Comparison of ENCODE assay signal across 8 cellular contexts in the genomic region with DNA sequence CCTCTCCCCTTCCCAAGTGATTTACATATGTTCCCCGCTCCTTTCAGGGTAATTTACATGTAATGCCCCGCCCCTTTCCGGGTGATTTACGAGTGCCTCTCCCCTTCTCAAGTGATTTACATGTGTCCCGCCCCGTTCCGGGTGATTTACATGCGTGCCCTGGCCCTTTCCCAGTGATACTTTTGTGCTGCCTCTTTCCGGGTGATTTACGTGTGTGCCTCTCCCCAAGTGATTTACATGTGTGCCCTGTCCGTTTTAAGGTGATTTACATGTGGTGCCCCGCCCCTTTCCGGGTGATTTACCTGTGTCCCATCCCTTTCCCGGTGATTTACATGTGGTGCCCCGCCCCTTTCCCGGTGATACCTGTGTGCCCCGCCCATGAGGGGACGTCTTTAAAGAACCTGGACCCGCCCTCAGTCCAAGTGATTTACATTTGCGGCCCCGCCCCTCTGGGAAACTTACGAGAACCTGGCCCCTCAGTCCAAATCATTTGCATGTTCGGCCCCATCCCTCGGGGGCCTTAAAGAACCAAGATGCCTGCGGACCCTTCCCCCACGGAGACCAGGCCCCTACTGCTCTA. TPM values are rescaled to one million over a fixed set of nuclear protein-coding genes. Genes with fewer than 3 reads are reported as not detected.
DNase-seq lines count a peak whose midpoint lies in the region; ATAC-seq, FAIRE-seq and TF ChIP-seq lines count a peak whose summit lies in the region.

No MANE protein-coding gene starts in this region.

- peaks cover 26% of the 10 kb centered on the region for H3K27me3 Mint-ChIP-seq in activated T-helper 1 cell treated with anti-CD3 and anti-CD28 coated beads, Interleukin-12 subunit alpha, Interleukin-12 subunit beta, Interleukin-2, Interleukin-4 antibody, amounts not matched to agents 30 ng/mL and 10 ng/mL and 1 ng/mL, durations not matched to agents 14 hours and 24 hours and 36 hours (ENCODE audit: insufficient read depth)
- H3K27me3 Mint-ChIP-seq in natural killer cell treated with Interleukin-12 subunit alpha and Interleukin-12 subunit beta and Interleukin-15 and Interleukin-18, amount 100 ng/mL, for 72 hours = peaks cover 0 to 8% of the 10 kb centered on the region in 2 donors

- intact Hi-C loops in activated T-helper 1 cell treated with anti-CD3 and anti-CD28 coated beads, Interleukin-12 subunit alpha, Interleukin-12 subunit beta, Interleukin-2, Interleukin-4 antibody, amounts not matched to agents 30 ng/mL and 10 ng/mL and 1 ng/mL, durations not matched to agents 14 hours and 24 hours and 36 hours (cut with micrococcal nuclease) = loop anchor here (1.0 to 10.0 kb wide), 12 partner anchors 9 to 1677 kb away; partner anchors contain the start of genes CCDC106, CDC42EP5, FIZ1 and KMT5C

- H3K9ac ChIP-seq in fibroblast of lung (ENCODE audit: insufficient read depth, low read length) = peak overlapping the region; percentile 38
- H3K9ac ChIP-seq in stomach smooth muscle (ENCODE audit: low read length in 2 of 2) = peak overlapping the region in 1 of 2 donors; percentile 26

- H3K27ac ChIP-seq in fibroblast of lung (ENCODE audit: insufficient read depth, low read length) = peak overlapping the region; percentile 96
- peak overlapping the region; percentile 78 for H3K27ac ChIP-seq in stomach smooth muscle (ENCODE audit: low read length)

- FAIRE-seq in RCC 7860 (lab: Jason Lieb, UNC) = no peak

- no peaks in the 10 kb centered on the region for H4K20me1 ChIP-seq in fibroblast of lung (ENCODE audit: control insufficient read depth, extremely low read depth, insufficient read depth, low read length)

- H3K4me3 ChIP-seq in fibroblast of lung (replicated peaks in 1 of 4; ENCODE audit: control extremely low read depth in 1 of 4, insufficient read depth in 1 of 4, low read depth in 3 of 4, low read length in 4 of 4) = peak overlapping the region; percentile 37 to 69 (median 58)
- H3K4me3 ChIP-seq in stomach smooth muscle (ENCODE audit: low read length in 2 of 2) = peak overlapping the region; percentile 75

- peak overlapping the region; percentile 89 for H3K27ac Mint-ChIP-seq in activated T-helper 1 cell treated with anti-CD3 and anti-CD28 coated beads, Interleukin-12 subunit alpha, Interleukin-12 subunit beta, Interleukin-2, Interleukin-4 antibody, amounts not matched to agents 30 ng/mL and 10 ng/mL and 1 ng/mL, durations not matched to agents 14 hours and 24 hours and 36 hours
- H3K27ac Mint-ChIP-seq in natural killer cell treated with Interleukin-12 subunit alpha and Interleukin-12 subunit beta and Interleukin-15 and Interleukin-18, amount 100 ng/mL, for 72 hours = peak overlapping the region; percentile 86 to 88

- peaks cover 22% of the 10 kb centered on the region for H3K4me1 ChIP-seq in fibroblast of lung (ENCODE audit: control insufficient read depth, extremely low read depth, insufficient read depth, low read length)
- peaks cover 43% of the 10 kb centered on the region for H3K4me1 ChIP-seq in stomach smooth muscle (ENCODE audit: control insufficient read depth, insufficient read depth, low read length)

- peak overlapping the region; percentile 84 for H3K4me3 Mint-ChIP-seq in activated T-helper 1 cell treated with anti-CD3 and anti-CD28 coated beads, Interleukin-12 subunit alpha, Interleukin-12 subunit beta, Interleukin-2, Interleukin-4 antibody, amounts not matched to agents 30 ng/mL and 10 ng/mL and 1 ng/mL, durations not matched to agents 14 hours and 24 hours and 36 hours
- H3K4me3 Mint-ChIP-seq in natural killer cell treated with Interleukin-12 subunit alpha and Interleukin-12 subunit beta and Interleukin-15 and Interleukin-18, amount 100 ng/mL, for 72 hours = peak overlapping the region; percentile 80

- no peak for TF ChIP-seq CTCF in fibroblast of lung (conservative IDR thresholded peaks at IDR 0.05 in 1 of 2, IDR thresholded peaks at IDR 0.05 in 1 of 2; ENCODE audit: low read depth in 1 of 2, low read length in 2 of 2)

- peak overlapping the region; percentile 83 for H3K4me2 ChIP-seq in fibroblast of lung (ENCODE audit: extremely low read depth, insufficient read depth, low read length)

- peaks cover 17% of the 10 kb centered on the region for H3K79me2 ChIP-seq in fibroblast of lung (ENCODE audit: control insufficient read depth, insufficient read depth, low read length)

- ATAC-seq in GM21576 (IDR thresholded peaks at IDR 0.05; ENCODE audit: unreplicated experiment) = peak; percentile 35
- ATAC-seq in natural killer cell treated with Interleukin-12 subunit alpha and Interleukin-12 subunit beta and Interleukin-15 and Interleukin-18, amount 100 ng/mL, for 72 hours = peak; percentile 70 to 85

- H3K27me3 ChIP-seq in fibroblast of lung (ENCODE audit: control insufficient read depth, insufficient read depth, low read length) = no peaks in the 10 kb centered on the region
- H3K27me3 ChIP-seq in stomach smooth muscle (ENCODE audit: control insufficient read depth in 1 of 2, insufficient read depth in 2 of 2, low read length in 2 of 2) = no peaks in the 10 kb centered on the region

- H3K36me3 ChIP-seq in fibroblast of lung (ENCODE audit: control insufficient read depth, insufficient read depth, low read length) = peaks cover 22% of the 10 kb centered on the region
- H3K36me3 ChIP-seq in stomach smooth muscle (ENCODE audit: control insufficient read depth in 2 of 2, insufficient read depth in 2 of 2, low read length in 2 of 2) = peaks cover 6 to 17% of the 10 kb centered on the region in 2 donors

- no peaks in the 10 kb centered on the region for H3K9me3 ChIP-seq in fibroblast of lung (ENCODE audit: control insufficient read depth, insufficient read depth, low read depth, low read length)
- H3K9me3 ChIP-seq in stomach smooth muscle (ENCODE audit: control insufficient read depth in 2 of 2, low read length in 2 of 2) = no peaks in the 10 kb centered on the region

- H3K36me3 Mint-ChIP-seq in activated T-helper 1 cell treated with anti-CD3 and anti-CD28 coated beads, Interleukin-12 subunit alpha, Interleukin-12 subunit beta, Interleukin-2, Interleukin-4 antibody, amounts not matched to agents 30 ng/mL and 10 ng/mL and 1 ng/mL, durations not matched to agents 14 hours and 24 hours and 36 hours (ENCODE audit: low read depth) = peaks cover 15% of the 10 kb centered on the region
- peaks cover 2% of the 10 kb centered on the region for H3K36me3 Mint-ChIP-seq in natural killer cell treated with Interleukin-12 subunit alpha and Interleukin-12 subunit beta and Interleukin-15 and Interleukin-18, amount 100 ng/mL, for 72 hours

- H2AFZ ChIP-seq in fibroblast of lung (ENCODE audit: low read length) = peak overlapping the region; percentile 31

- peaks cover 19% of the 10 kb centered on the region for H3K4me1 Mint-ChIP-seq in activated T-helper 1 cell treated with anti-CD3 and anti-CD28 coated beads, Interleukin-12 subunit alpha, Interleukin-12 subunit beta, Interleukin-2, Interleukin-4 antibody, amounts not matched to agents 30 ng/mL and 10 ng/mL and 1 ng/mL, durations not matched to agents 14 hours and 24 hours and 36 hours (ENCODE audit: low read depth)
- peaks cover 22 to 31% of the 10 kb centered on the region in 2 donors for H3K4me1 Mint-ChIP-seq in natural killer cell treated with Interleukin-12 subunit alpha and Interleukin-12 subunit beta and Interleukin-15 and Interleukin-18, amount 100 ng/mL, for 72 hours (ENCODE audit: low read depth in 2 of 2)

- no peaks in the 10 kb centered on the region for H3K9me3 Mint-ChIP-seq in activated T-helper 1 cell treated with anti-CD3 and anti-CD28 coated beads, Interleukin-12 subunit alpha, Interleukin-12 subunit beta, Interleukin-2, Interleukin-4 antibody, amounts not matched to agents 30 ng/mL and 10 ng/mL and 1 ng/mL, durations not matched to agents 14 hours and 24 hours and 36 hours
- no peaks in the 10 kb centered on the region for H3K9me3 Mint-ChIP-seq in natural killer cell treated with Interleukin-12 subunit alpha and Interleukin-12 subunit beta and Interleukin-15 and Interleukin-18, amount 100 ng/mL, for 72 hours

- DNase-seq in DMS153 treated with DMSO at 0.1 percent for 48 hours (lab: John Stamatoyannopoulos, UW; ENCODE audit: unreplicated experiment) (peak; percentile 99), HuH-7.5 (ENCODE audit: low spot score) (peak; percentile 88), RCC 7860 (ENCODE audit: low spot score) (peak; percentile 68), fibroblast of lung (ENCODE audit: low read depth in 2 of 2) (peak; percentile 80 to 85)
- peak; percentile 89 for DNase-seq in activated T-helper 1 cell treated with anti-CD3 and anti-CD28 coated beads, Interleukin-12 subunit alpha, Interleukin-12 subunit beta, Interleukin-2, Interleukin-4 antibody, amounts not matched to agents 30 ng/mL and 10 ng/mL and 1 ng/mL, durations not matched to agents 14 hours and 24 hours and 36 hours (ENCODE audit: low spot score)
- peak; percentile 97 for DNase-seq in natural killer cell treated with Interleukin-12 subunit alpha and Interleukin-12 subunit beta and Interleukin-15 and Interleukin-18, amount 100 ng/mL, for 72 hours (ENCODE audit: low spot score)

RNA-seq across cellular contexts. Expression of gene LENG9, which starts 0.6 kb away (rescaled TPM):
- 8.4 and 11.5 TPM in 2 replicates for total RNA-seq in activated T-helper 1 cell treated with anti-CD3 and anti-CD28 coated beads, Interleukin-12 subunit alpha, Interleukin-12 subunit beta, Interleukin-2, Interleukin-4 antibody, amounts not matched to agents 30 ng/mL and 10 ng/mL and 1 ng/mL, durations not matched to agents 14 hours and 24 hours and 36 hours
- total RNA-seq in fibroblast of lung = 14.6 and 16.7 TPM in 2 replicates
- polyA plus RNA-seq in fibroblast of lung = 0.46 and 0.84 TPM in 2 replicates
- polyA plus RNA-seq in fibroblast of lung (2012) = 1.7 and 3.1 TPM in 2 replicates
- polyA minus RNA-seq in fibroblast of lung (ENCODE audit: low replicate concordance) = 0.70 and 2.3 TPM in 2 replicates
- total RNA-seq in natural killer cell treated with Interleukin-12 subunit alpha and Interleukin-12 subunit beta and Interleukin-15 and Interleukin-18, amount 100 ng/mL, for 72 hours = 1 to 10 TPM; 6.0 to 9.9 TPM

RNA-seq across cellular contexts. Expression of gene CDC42EP5, which starts 9.0 kb away (rescaled TPM):
- total RNA-seq in activated T-helper 1 cell treated with anti-CD3 and anti-CD28 coated beads, Interleukin-12 subunit alpha, Interleukin-12 subunit beta, Interleukin-2, Interleukin-4 antibody, amounts not matched to agents 30 ng/mL and 10 ng/mL and 1 ng/mL, durations not matched to agents 14 hours and 24 hours and 36 hours = not detected in 2 replicates
- 14.7 and 15.9 TPM in 2 replicates for total RNA-seq in fibroblast of lung
- polyA plus RNA-seq in fibroblast of lung = 3.4 and 7.2 TPM in 2 replicates
- 13.6 and 21.8 TPM in 2 replicates for polyA plus RNA-seq in fibroblast of lung (2012)
- polyA minus RNA-seq in fibroblast of lung (ENCODE audit: low replicate concordance) = 0.85 and 1.5 TPM in 2 replicates
- total RNA-seq in natural killer cell treated with Interleukin-12 subunit alpha and Interleukin-12 subunit beta and Interleukin-15 and Interleukin-18, amount 100 ng/mL, for 72 hours = not detected

RNA-seq across cellular contexts. Expression of gene LENG8, which starts 15.1 kb away (rescaled TPM):
- 192 and 193 TPM in 2 replicates for total RNA-seq in activated T-helper 1 cell treated with anti-CD3 and anti-CD28 coated beads, Interleukin-12 subunit alpha, Interleukin-12 subunit beta, Interleukin-2, Interleukin-4 antibody, amounts not matched to agents 30 ng/mL and 10 ng/mL and 1 ng/mL, durations not matched to agents 14 hours and 24 hours and 36 hours
- total RNA-seq in fibroblast of lung = 20.8 and 32.4 TPM in 2 replicates
- polyA plus RNA-seq in fibroblast of lung = 11.0 and 12.7 TPM in 2 replicates
- 25.3 and 31.6 TPM in 2 replicates for polyA plus RNA-seq in fibroblast of lung (2012)
- 33.7 and 47.3 TPM in 2 replicates for polyA minus RNA-seq in fibroblast of lung (ENCODE audit: low replicate concordance)
- total RNA-seq in natural killer cell treated with Interleukin-12 subunit alpha and Interleukin-12 subunit beta and Interleukin-15 and Interleukin-18, amount 100 ng/mL, for 72 hours = 100 to 1,000 TPM; 205 to 292 TPM

RNA-seq across cellular contexts. Expression of gene LAIR2, which starts 38.5 kb away (rescaled TPM):
- 45.7 and 49.1 TPM in 2 replicates for total RNA-seq in activated T-helper 1 cell treated with anti-CD3 and anti-CD28 coated beads, Interleukin-12 subunit alpha, Interleukin-12 subunit beta, Interleukin-2, Interleukin-4 antibody, amounts not matched to agents 30 ng/mL and 10 ng/mL and 1 ng/mL, durations not matched to agents 14 hours and 24 hours and 36 hours
- total RNA-seq in fibroblast of lung = not detected in 2 replicates
- polyA plus RNA-seq in fibroblast of lung = not detected in 2 replicates
- not detected in 2 replicates for polyA plus RNA-seq in fibroblast of lung (2012)
- not detected in 2 replicates for polyA minus RNA-seq in fibroblast of lung (ENCODE audit: low replicate concordance)
- total RNA-seq in natural killer cell treated with Interleukin-12 subunit alpha and Interleukin-12 subunit beta and Interleukin-15 and Interleukin-18, amount 100 ng/mL, for 72 hours = 10 to 100 TPM; 18.4 to 48.0 TPM

RNA-seq across cellular contexts. Expression of gene TTYH1, which starts 48.9 kb away (rescaled TPM):
- 0.49 and 0.59 TPM in 2 replicates for total RNA-seq in activated T-helper 1 cell treated with anti-CD3 and anti-CD28 coated beads, Interleukin-12 subunit alpha, Interleukin-12 subunit beta, Interleukin-2, Interleukin-4 antibody, amounts not matched to agents 30 ng/mL and 10 ng/mL and 1 ng/mL, durations not matched to agents 14 hours and 24 hours and 36 hours
- total RNA-seq in fibroblast of lung = not detected in 2 replicates
- polyA plus RNA-seq in fibroblast of lung = not detected in 2 replicates
- 0.12 TPM in 1 of 2 replicates, not detected in the other for polyA plus RNA-seq in fibroblast of lung (2012)
- polyA minus RNA-seq in fibroblast of lung (ENCODE audit: low replicate concordance) = not detected in 2 replicates
- under 1 TPM; 0.31 to 0.73 TPM for total RNA-seq in natural killer cell treated with Interleukin-12 subunit alpha and Interleukin-12 subunit beta and Interleukin-15 and Interleukin-18, amount 100 ng/mL, for 72 hours

Comparison
In these comparisons a context has a peak if more than half of its experiments do, and no peak if none do; other contexts are left out.
1. Peak in every context shown above with its lines: DNase-seq, ATAC-seq, H3K4me3 ChIP-seq and H3K27ac ChIP-seq.
2. RNA of gene CDC42EP5, which starts 9.0 kb away (total RNA-seq): 14.7 to 15.9 TPM in fibroblast of lung; not detected in activated T-helper 1 cell treated with anti-CD3 and anti-CD28 coated beads, Interleukin-12 subunit alpha, Interleukin-12 subunit beta, Interleukin-2, Interleukin-4 antibody, amounts not matched to agents 30 ng/mL and 10 ng/mL and 1 ng/mL, durations not matched to agents 14 hours and 24 hours and 36 hours and not detected in natural killer cell treated with Interleukin-12 subunit alpha and Interleukin-12 subunit beta and Interleukin-15 and Interleukin-18, amount 100 ng/mL, for 72 hours; every median in the first group is over 10 times any median in the second.